ENCODE assay signal across 8 cellular contexts in the genomic region with DNA sequence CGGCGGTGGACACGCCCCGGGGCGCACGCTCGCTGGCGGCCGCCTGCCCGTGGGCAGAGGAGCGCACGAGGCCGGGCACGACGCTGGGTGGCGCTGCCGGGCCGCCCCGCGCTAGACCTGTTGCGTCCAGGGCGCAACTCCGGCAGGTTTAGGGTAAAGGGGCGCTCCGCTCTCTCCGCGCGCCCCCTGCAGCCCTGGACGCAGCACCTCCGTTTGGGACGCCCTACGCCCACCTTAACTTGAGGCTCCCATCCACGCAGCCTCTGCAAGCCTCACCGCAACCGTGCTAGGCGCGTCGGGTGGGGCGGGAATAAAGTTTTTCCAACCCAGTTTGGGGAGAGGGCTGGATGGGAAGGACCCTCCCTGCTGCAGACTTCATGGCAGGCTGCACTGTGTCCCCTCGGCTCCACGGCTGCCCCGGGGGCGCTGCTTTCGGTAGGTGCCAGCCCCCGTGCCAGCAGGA.
A peak's percentile ranks its signal among the peaks of the same experiment; 100 is the strongest.
DNase-seq lines count a peak whose midpoint lies in the region; ATAC-seq and TF ChIP-seq lines count a peak whose summit lies in the region.

No MANE protein-coding gene starts in this region.

- no peaks in the 10 kb centered on the region for H3F3A ChIP-seq in OCI-LY1 (ENCODE audit: insufficient read depth, low read length)

- H3K79me2 ChIP-seq in OCI-LY1 (ENCODE audit: insufficient read depth, low read length), result no peaks in the 10 kb centered on the region

- H3K27ac ChIP-seq in OCI-LY1 (ENCODE audit: low read depth, low read length, poor library complexity, severe bottlenecking), result no peak overlapping the region
- H3K27ac ChIP-seq in brain microvascular endothelial cell, result no peak overlapping the region
- no peak overlapping the region for H3K27ac ChIP-seq in iPS-20b (ENCODE audit: low read length)
- peak overlapping the region in 8 of 21 experiments; percentile 8 to 68 (median 38) for H3K27ac ChIP-seq in skin epidermis

- TF ChIP-seq CTCF in OCI-LY1 (IDR thresholded peaks at IDR 0.05; ENCODE audit: low read length) (peak; percentile 59), brain microvascular endothelial cell (IDR thresholded peaks at IDR 0.05; ENCODE audit: low read depth, low read length, missing control alignments) (peak; percentile 63)

- H3K27me3 ChIP-seq in OCI-LY1 (ENCODE audit: insufficient read depth, low read length) (peaks cover 5% of the 10 kb centered on the region; the same call in 1 of the 2 replicates), brain microvascular endothelial cell (replicated peaks) (peaks cover 14% of the 10 kb centered on the region), iPS-20b (ENCODE audit: insufficient read depth, low read length) (peaks cover 27% of the 10 kb centered on the region)

- no peak overlapping the region for H3K9ac ChIP-seq in OCI-LY1 (ENCODE audit: low read length)
- H3K9ac ChIP-seq in iPS-20b (ENCODE audit: low read depth, low read length), result no peak overlapping the region

- no peaks in the 10 kb centered on the region for H3K4me1 ChIP-seq in OCI-LY1 (ENCODE audit: insufficient read depth, low read length, severe bottlenecking)
- no peaks in the 10 kb centered on the region; the same call in 1 of the 2 replicates for H3K4me1 ChIP-seq in iPS-20b (ENCODE audit: insufficient read depth, low read length)

- H3K9me2 ChIP-seq in OCI-LY1 (ENCODE audit: low read depth, low read length), result no peaks in the 10 kb centered on the region

- H2AFZ ChIP-seq in OCI-LY1 (ENCODE audit: low read length), result no peak overlapping the region

- in situ Hi-C loops in brain microvascular endothelial cell (cut with HindIII; ENCODE audit: low pct_ligation_motif_present, low sequenced_read_pairs), result no loop called here

- H3K9me3 ChIP-seq in OCI-LY1 (ENCODE audit: low read length) (0 out of 2 replicates have a peak, but pooled peaks cover 4% of the 10 kb centered on the region), iPS-20b (ENCODE audit: insufficient read depth, low read depth, low read length) (no peaks in the 10 kb centered on the region)

- H3K4me2 ChIP-seq in OCI-LY1 (ENCODE audit: low read length), result no peak overlapping the region; the same call in 1 of the 2 replicates

- H3K36me3 ChIP-seq in OCI-LY1 (ENCODE audit: insufficient read depth, low read length) (no peaks in the 10 kb centered on the region; the same call in 1 of the 2 replicates), brain microvascular endothelial cell (replicated peaks) (no peaks in the 10 kb centered on the region), iPS-20b (ENCODE audit: insufficient read depth, low read depth, low read length) (no peaks in the 10 kb centered on the region)

- ATAC-seq in GM19455 (IDR thresholded peaks at IDR 0.05; ENCODE audit: unreplicated experiment), result no peak

- DNase-seq in SKM-1 treated with dmso at 0.1 percent for 144 hours (lab: John Stamatoyannopoulos, UW; ENCODE audit: unreplicated experiment) (peak; percentile 9), SKM-1 (lab: John Stamatoyannopoulos, UW; ENCODE audit: unreplicated experiment) (no peak), HPDE6-E6E7 (ENCODE audit: extremely low spot score) (peak; percentile 75), brain microvascular endothelial cell (peak; percentile 14)

- H4K20me1 ChIP-seq in OCI-LY1 (ENCODE audit: insufficient read depth, low read length), result no peaks in the 10 kb centered on the region

- H3K4me3 ChIP-seq in OCI-LY1 (ENCODE audit: low read depth, low read length, poor library complexity, severe bottlenecking) (peak overlapping the region; percentile 41), brain microvascular endothelial cell (ENCODE audit: low read depth, low read length) (peak overlapping the region; percentile 42), iPS-20b (ENCODE audit: low read length) (peak overlapping the region; percentile 74), skin epidermis (peak overlapping the region; percentile 15 to 54 (median 41))
